Comparison of ENCODE assay signal across 26 cellular contexts in genomic region chr19:5942991-5943390, GRCh38. TPM values are rescaled to one million over a fixed set of nuclear protein-coding genes. Genes with fewer than 3 reads are reported as not detected.
A peak's percentile ranks its signal among the peaks of the same experiment; 100 is the strongest.
DNase-seq lines count a peak whose midpoint lies in the region; ATAC-seq and TF ChIP-seq lines count a peak whose summit lies in the region.
"Had no signal": no experiment of that assay in that cellular context is flagged by ENCODE, and none has a peak within 500 bp of the region (broad histone marks: within the 10 kb centered on the region; RNA-seq: fewer than 3 reads in every experiment).

No MANE protein-coding gene starts in this region.

- H3K4me3 Mint-ChIP-seq in neural crest cell, result no peak overlapping the region
- H3K4me3 Mint-ChIP-seq: central memory CD8-positive, alpha-beta T cell had no signal

- no peak overlapping the region for H3K4me3 ChIP-seq in AG04450 (ENCODE audit: low read depth, low read length)
- H3K4me3 ChIP-seq in fibroblast of lung (replicated peaks in 1 of 4; ENCODE audit: control extremely low read depth in 1 of 4, insufficient read depth in 1 of 4, low read depth in 3 of 4, low read length in 4 of 4), result no peak overlapping the region
- no peak overlapping the region for H3K4me3 ChIP-seq in SJCRH30
- H3K4me3 ChIP-seq: dorsolateral prefrontal cortex, SK-N-MC, spleen had no signal

- H3K9ac ChIP-seq in fibroblast of lung (ENCODE audit: insufficient read depth, low read length), result no peak overlapping the region

- peaks cover 48% of the 10 kb centered on the region for H3K4me1 Mint-ChIP-seq in neural crest cell

- H3K36me3 ChIP-seq in fibroblast of lung (ENCODE audit: control insufficient read depth, insufficient read depth, low read length) (peaks cover 6% of the 10 kb centered on the region), SJCRH30 (peaks cover 3% of the 10 kb centered on the region)

- DNase-seq in AG04450 (ENCODE audit: low read depth, low spot score) (no peak), RWPE1 (ENCODE audit: low spot score) (no peak), fibroblast of lung (ENCODE audit: low read depth in 2 of 2) (no peak), neural crest cell (ENCODE audit: low read depth, low spot score) (no peak), DMS114 treated with DMSO at 0.1 percent for 48 hours (lab: John Stamatoyannopoulos, UW; ENCODE audit: unreplicated experiment) (no peak), SJCRH30 (no peak)
- no peak for DNase-seq in activated naive CD4-positive, alpha-beta T cell treated with Interleukin-2 at 50 U/mL for 16 hours
- DNase-seq: activated CD4-positive, alpha-beta T cell treated with anti-CD3 and anti-CD28 coated beads for 4 hours; activated T-cell treated with anti-CD3 and anti-CD28 coated beads, Interleukin-2, amount 50 U/mL, for 48 hours; C1 segment of cervical spinal cord; Caco-2; DMS79 treated with DMSO at 0.1 percent for 48 hours; dorsolateral prefrontal cortex; NCI-H187; NCI-H226; occipital lobe; spleen; stimulated activated CD4-positive, alpha-beta T cell treated with anti-CD3 and anti-CD28 coated beads, Interleukin-4, amount 100 ng/mL, for 4 hours; stimulated activated naive CD4-positive, alpha-beta T cell treated with Interleukin-2 at 50 U/mL for 16 hours had no signal

- ATAC-seq in HG02973 (IDR thresholded peaks at IDR 0.05; ENCODE audit: unreplicated experiment), result no peak
- ATAC-seq: HepG2 had no signal

- H3K9me3 ChIP-seq in AG04450 (ENCODE audit: control insufficient read depth, insufficient read depth, low read length) (no peaks in the 10 kb centered on the region; the same call in 1 of the 2 replicates), fibroblast of lung (ENCODE audit: control insufficient read depth, insufficient read depth, low read depth, low read length) (no peaks in the 10 kb centered on the region), SJCRH30 (replicated peaks) (no peaks in the 10 kb centered on the region)
- H3K9me3 ChIP-seq: Caco-2, spleen had no signal

- H3K27me3 ChIP-seq in AG04450 (ENCODE audit: control insufficient read depth, insufficient read depth, low read length), result no peaks in the 10 kb centered on the region
- no peaks in the 10 kb centered on the region for H3K27me3 ChIP-seq in fibroblast of lung (ENCODE audit: control insufficient read depth, insufficient read depth, low read length)
- no peaks in the 10 kb centered on the region for H3K27me3 ChIP-seq in SJCRH30
- H3K27me3 ChIP-seq: dorsolateral prefrontal cortex, spleen had no signal

- POLR2A ChIA-PET in AG04450 (lab: Yijun Ruan, JAX), result interaction anchor here (0.9 kb wide), 1 partner anchor 19 kb away, joined by 3 read pairs; no protein-coding TSS in a partner anchor
- POLR2A ChIA-PET in RWPE1 (lab: Yijun Ruan, JAX; ENCODE audit: low non-redundant PET), result interaction anchor here (0.7 kb wide), 1 partner anchor 22 kb away, joined by 3 read pairs; no protein-coding TSS in a partner anchor

- TF ChIP-seq CTCF in AG04450 (IDR thresholded peaks at IDR 0.05; ENCODE audit: low read depth, low read length), result no peak
- no peak for TF ChIP-seq CTCF in RWPE1 (conservative IDR thresholded peaks at IDR 0.05; ENCODE audit: low read depth)
- no peak for TF ChIP-seq CTCF in fibroblast of lung (conservative IDR thresholded peaks at IDR 0.05 in 1 of 2, IDR thresholded peaks at IDR 0.05 in 1 of 2; ENCODE audit: low read depth in 1 of 2, low read length in 2 of 2)
- no peak for TF ChIP-seq CTCF in neural crest cell (conservative IDR thresholded peaks at IDR 0.05)

- no peaks in the 10 kb centered on the region for H3K27me3 Mint-ChIP-seq in neural crest cell (ENCODE audit: low read depth)
- H3K27me3 Mint-ChIP-seq: central memory CD8-positive, alpha-beta T cell had no signal

- peaks cover 30% of the 10 kb centered on the region for H3K79me2 ChIP-seq in fibroblast of lung (ENCODE audit: control insufficient read depth, insufficient read depth, low read length)

- no peaks in the 10 kb centered on the region for H4K20me1 ChIP-seq in fibroblast of lung (ENCODE audit: control insufficient read depth, extremely low read depth, insufficient read depth, low read length)

- H3K27ac ChIP-seq in AG04450 (ENCODE audit: low read depth, low read length), result peak overlapping the region; percentile 83
- peak overlapping the region; percentile 18; the same call in 1 of the 2 replicates for H3K27ac ChIP-seq in RWPE1
- peak overlapping the region; percentile 46 for H3K27ac ChIP-seq in fibroblast of lung (ENCODE audit: insufficient read depth, low read length)
- H3K27ac ChIP-seq in SJCRH30, result no peak overlapping the region
- H3K27ac ChIP-seq: epithelial cell of prostate, HL-60, spleen had no signal

- H3K27ac Mint-ChIP-seq in neural crest cell (ENCODE audit: unreplicated experiment), result peak overlapping the region; percentile 51

- CTCF ChIA-PET in AG04450 (lab: Charles Lee), result interaction anchor here (1.3 to 2.8 kb wide), 3 partner anchors 25 to 139 kb away, joined by 4 to 10 read pairs (median 9); no protein-coding TSS in a partner anchor
- CTCF ChIA-PET in RWPE1 (lab: Yijun Ruan, JAX), result interaction anchor here (1.2 kb wide), 1 partner anchor 139 kb away, joined by 3 read pairs; no protein-coding TSS in a partner anchor

- peaks cover 2% of the 10 kb centered on the region for H3K36me3 Mint-ChIP-seq in neural crest cell (ENCODE audit: low read depth)
- H3K36me3 Mint-ChIP-seq: activated naive CD4-positive, alpha-beta T cell treated with anti-CD3 and anti-CD28 coated beads, Interleukin-2, amount 50 U/mL, for 72 hours had no signal

- no peak overlapping the region for H2AFZ ChIP-seq in fibroblast of lung (ENCODE audit: low read length)

- H3K4me1 ChIP-seq in fibroblast of lung (ENCODE audit: control insufficient read depth, extremely low read depth, insufficient read depth, low read length), result peaks cover 18% of the 10 kb centered on the region
- H3K4me1 ChIP-seq in SJCRH30, result peaks cover 7% of the 10 kb centered on the region; the same call in 1 of the 2 replicates
- H3K4me1 ChIP-seq: Caco-2 had no signal

- H3K9me3 Mint-ChIP-seq in neural crest cell, result no peaks in the 10 kb centered on the region
- H3K9me3 Mint-ChIP-seq: activated naive CD4-positive, alpha-beta T cell treated with anti-CD3 and anti-CD28 coated beads, Interleukin-2, amount 50 U/mL, for 72 hours; central memory CD8-positive, alpha-beta T cell had no signal

- no peak overlapping the region for H3K4me2 ChIP-seq in fibroblast of lung (ENCODE audit: extremely low read depth, insufficient read depth, low read length)

RNA-seq across cellular contexts. Expression of gene CAPS, which starts 28.9 kb away (rescaled TPM):
- 2.7 and 2.8 TPM in 2 replicates for polyA plus RNA-seq in AG04450 (2011; rRNA removed)
- polyA minus RNA-seq in AG04450 (2011; rRNA and poly(A)+ RNA removed), result 0.83 and 1.2 TPM in 2 replicates
- total RNA-seq in fibroblast of lung, result 2.6 and 7.3 TPM in 2 replicates
- 0.77 and 1.6 TPM in 2 replicates for polyA plus RNA-seq in fibroblast of lung
- polyA plus RNA-seq in fibroblast of lung (2012), result 1.5 and 3.1 TPM in 2 replicates
- 0.33 and 0.47 TPM in 2 replicates for polyA minus RNA-seq in fibroblast of lung (ENCODE audit: low replicate concordance)
- total RNA-seq in neural crest cell, result 1.6 and 2.6 TPM in 2 replicates
- total RNA-seq in SJCRH30 (2014; rRNA removed; shearing (Covaris generic)), result 0.73 and 1.9 TPM in 2 replicates

RNA-seq across cellular contexts. Expression of gene RANBP3, which starts 34.9 kb away (rescaled TPM):
- polyA plus RNA-seq in AG04450 (2011; rRNA removed) (62.6 and 81.9 TPM in 2 replicates), fibroblast of lung (59.4 and 72.9 TPM in 2 replicates)
- 45.8 and 76.4 TPM in 2 replicates for polyA minus RNA-seq in AG04450 (2011; rRNA and poly(A)+ RNA removed)
- total RNA-seq in fibroblast of lung (32.1 and 39.8 TPM in 2 replicates), neural crest cell (121 and 122 TPM in 2 replicates)
- polyA plus RNA-seq in fibroblast of lung (2012), result 64.1 and 75.1 TPM in 2 replicates
- polyA minus RNA-seq in fibroblast of lung (ENCODE audit: low replicate concordance), result 72.2 and 78.5 TPM in 2 replicates
- 74.8 and 76.5 TPM in 2 replicates for total RNA-seq in SJCRH30 (2014; rRNA removed; shearing (Covaris generic))

RNA-seq across cellular contexts. Expression of gene VMAC, which starts 38.3 kb away (rescaled TPM):
- polyA plus RNA-seq in AG04450 (2011; rRNA removed), result 2.5 and 2.6 TPM in 2 replicates
- 2.1 TPM in 2 replicates for polyA minus RNA-seq in AG04450 (2011; rRNA and poly(A)+ RNA removed)
- 6.4 and 8.3 TPM in 2 replicates for total RNA-seq in fibroblast of lung
- polyA plus RNA-seq in fibroblast of lung, result 1.1 and 1.7 TPM in 2 replicates
- 1.0 and 1.3 TPM in 2 replicates for polyA plus RNA-seq in fibroblast of lung (2012)
- 1.5 and 2.4 TPM in 2 replicates for polyA minus RNA-seq in fibroblast of lung (ENCODE audit: low replicate concordance)
- 0.89 and 1.7 TPM in 2 replicates for total RNA-seq in neural crest cell
- total RNA-seq in SJCRH30 (2014; rRNA removed; shearing (Covaris generic)), result 0.94 and 1.3 TPM in 2 replicates

RNA-seq across cellular contexts. Expression of gene NDUFA11, which starts 39.4 kb away (rescaled TPM):
- 168 and 272 TPM in 2 replicates for polyA plus RNA-seq in AG04450 (2011; rRNA removed)
- 14.4 and 26.5 TPM in 2 replicates for polyA minus RNA-seq in AG04450 (2011; rRNA and poly(A)+ RNA removed)
- 212 and 271 TPM in 2 replicates for total RNA-seq in fibroblast of lung
- polyA plus RNA-seq in fibroblast of lung, result 271 and 332 TPM in 2 replicates
- 391 and 411 TPM in 2 replicates for polyA plus RNA-seq in fibroblast of lung (2012)
- polyA minus RNA-seq in fibroblast of lung (ENCODE audit: low replicate concordance), result 60.7 and 77.6 TPM in 2 replicates
- 230 and 239 TPM in 2 replicates for total RNA-seq in neural crest cell
- 245 and 307 TPM in 2 replicates for total RNA-seq in SJCRH30 (2014; rRNA removed; shearing (Covaris generic))
